11 cellular contexts compared by ENCODE assay signal in the genomic region with DNA sequence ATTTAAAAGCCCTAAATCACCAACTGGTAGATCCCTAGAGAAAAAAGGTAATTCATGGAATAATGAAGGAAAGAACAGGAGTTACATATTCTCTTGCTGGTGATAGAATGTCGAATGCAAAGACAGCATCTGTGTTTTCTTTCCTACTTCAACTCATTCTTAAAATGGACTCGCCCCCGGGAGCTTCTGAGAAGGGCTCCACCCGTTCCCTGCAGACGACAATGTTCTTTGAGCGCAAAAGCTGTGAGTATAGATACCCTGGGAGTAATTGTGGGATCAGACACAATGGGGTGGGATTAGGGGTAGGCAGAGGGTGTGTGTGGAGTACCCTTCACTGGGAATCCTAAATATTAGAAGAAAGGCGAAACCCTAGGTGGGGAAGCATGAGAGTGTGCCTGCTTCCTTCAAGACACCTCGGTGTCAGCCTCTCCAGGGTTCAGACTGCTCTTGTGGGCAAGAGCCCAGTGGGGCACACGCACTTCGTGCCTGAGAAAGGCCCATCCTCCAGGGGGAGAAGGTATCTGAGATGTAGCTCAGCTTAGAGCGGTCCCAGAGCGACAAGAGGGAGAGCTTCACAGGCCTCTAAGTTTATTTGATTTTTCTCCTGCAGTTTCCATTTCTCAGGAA.
DNase-seq lines count a peak whose midpoint lies in the region; ATAC-seq and TF ChIP-seq lines count a peak whose summit lies in the region.
"Had no signal": no experiment of that assay in that cellular context is flagged by ENCODE, and none has a peak within 500 bp of the region (broad histone marks: within the 10 kb centered on the region; RNA-seq: fewer than 3 reads in every experiment).

No MANE protein-coding gene starts in this region.

- peaks cover 64% of the 10 kb centered on the region for H3K27me3 Mint-ChIP-seq in stimulated activated naive CD8-positive, alpha-beta T cell treated with anti-CD3 and anti-CD28 coated beads, Interleukin-15, Interleukin-2, amounts not matched to agents 100 ng/mL and 50 ng/mL, for 24 hours
- peaks cover 51% of the 10 kb centered on the region for H3K27me3 Mint-ChIP-seq in activated naive CD8-positive, alpha-beta T cell

- H3K36me3 Mint-ChIP-seq in stimulated activated naive CD8-positive, alpha-beta T cell treated with anti-CD3 and anti-CD28 coated beads, Interleukin-15, Interleukin-2, amounts not matched to agents 100 ng/mL and 50 ng/mL, for 24 hours (ENCODE audit: low read depth) = no peaks in the 10 kb centered on the region
- H3K36me3 Mint-ChIP-seq in activated naive CD8-positive, alpha-beta T cell = no peaks in the 10 kb centered on the region

- H3K4me3 ChIP-seq in iPS-15b (ENCODE audit: low read depth, low read length) (peak overlapping the region; percentile 66), esophagus muscularis mucosa (no peak overlapping the region), prostate gland (no peak overlapping the region)
- H3K4me3 ChIP-seq in effector memory CD4-positive, alpha-beta T cell (ENCODE audit: insufficient read depth, low read depth, low read length, poor library complexity, severe bottlenecking) = no peak overlapping the region

- peaks cover 30% of the 10 kb centered on the region for H3K4me1 Mint-ChIP-seq in stimulated activated naive CD8-positive, alpha-beta T cell treated with anti-CD3 and anti-CD28 coated beads, Interleukin-15, Interleukin-2, amounts not matched to agents 100 ng/mL and 50 ng/mL, for 24 hours (ENCODE audit: low read depth)
- peaks cover 28% of the 10 kb centered on the region for H3K4me1 Mint-ChIP-seq in activated naive CD8-positive, alpha-beta T cell (ENCODE audit: low read depth)

- peaks cover 10% of the 10 kb centered on the region for H3K4me1 ChIP-seq in iPS-15b (ENCODE audit: control insufficient read depth, insufficient read depth, low read length)
- peaks cover 24% of the 10 kb centered on the region for H3K4me1 ChIP-seq in effector memory CD4-positive, alpha-beta T cell (ENCODE audit: control insufficient read depth, insufficient read depth, low read length, poor library complexity, severe bottlenecking)
- H3K4me1 ChIP-seq in esophagus muscularis mucosa = peaks cover 18 to 31% (median 26%) of the 10 kb centered on the region in 4 donors
- H3K4me1 ChIP-seq in prostate gland (replicated peaks) = peaks cover 2% of the 10 kb centered on the region
- H3K4me1 ChIP-seq: Caco-2 had no signal

- no peak overlapping the region for H3K27ac Mint-ChIP-seq in stimulated activated naive CD8-positive, alpha-beta T cell treated with anti-CD3 and anti-CD28 coated beads, Interleukin-15, Interleukin-2, amounts not matched to agents 100 ng/mL and 50 ng/mL, for 24 hours
- no peak overlapping the region for H3K27ac Mint-ChIP-seq in activated naive CD8-positive, alpha-beta T cell

- H3K27me3 ChIP-seq in iPS-15b (ENCODE audit: control insufficient read depth, insufficient read depth, low read length) (peaks cover 72% of the 10 kb centered on the region), esophagus muscularis mucosa (peaks cover under 1 to 65% (median 37%) of the 10 kb centered on the region in 4 donors), prostate gland (replicated peaks; ENCODE audit: insufficient read depth) (peaks cover 19% of the 10 kb centered on the region)
- H3K27me3 ChIP-seq in effector memory CD4-positive, alpha-beta T cell (replicated peaks; ENCODE audit: control insufficient read depth, insufficient read depth, low read length, poor library complexity, severe bottlenecking) = peaks cover 48% of the 10 kb centered on the region

- DNase-seq in stimulated activated naive CD8-positive, alpha-beta T cell treated with anti-CD3 and anti-CD28 coated beads, Interleukin-15, Interleukin-2, amounts not matched to agents 100 U/mL and 50 U/mL, for 24 hours = no peak
- no peak for DNase-seq in C1 segment of cervical spinal cord (lab: John Stamatoyannopoulos, UW)
- DNase-seq in effector memory CD4-positive, alpha-beta T cell = no peak
- DNase-seq in esophagus muscularis mucosa (ENCODE audit: extremely low spot score) = no peak
- no peak for DNase-seq in prostate gland (ENCODE audit: low spot score)
- DNase-seq: Caco-2, MV-4-11 had no signal

- H3K9me3 ChIP-seq in iPS-15b (ENCODE audit: control insufficient read depth, insufficient read depth, low read length) = no peaks in the 10 kb centered on the region
- no peaks in the 10 kb centered on the region for H3K9me3 ChIP-seq in effector memory CD4-positive, alpha-beta T cell (ENCODE audit: control insufficient read depth, low read length)
- no peaks in the 10 kb centered on the region for H3K9me3 ChIP-seq in esophagus muscularis mucosa
- H3K9me3 ChIP-seq in prostate gland = no peaks in the 10 kb centered on the region
- H3K9me3 ChIP-seq: Caco-2 had no signal

- H3K9me3 Mint-ChIP-seq in stimulated activated naive CD8-positive, alpha-beta T cell treated with anti-CD3 and anti-CD28 coated beads, Interleukin-15, Interleukin-2, amounts not matched to agents 100 ng/mL and 50 ng/mL, for 24 hours = no peaks in the 10 kb centered on the region
- H3K9me3 Mint-ChIP-seq in activated naive CD8-positive, alpha-beta T cell (ENCODE audit: low read depth) = no peaks in the 10 kb centered on the region

- no peak overlapping the region for H3K9ac ChIP-seq in iPS-15b (ENCODE audit: low read depth, low read length)

- TF ChIP-seq POLR2A in esophagus muscularis mucosa (IDR thresholded peaks at IDR 0.05; ENCODE audit: low read depth) (no peak), prostate gland (IDR thresholded peaks at IDR 0.05) (no peak)

- TF ChIP-seq EP300 in esophagus muscularis mucosa (IDR thresholded peaks at IDR 0.05) = no peak

- peak overlapping the region; percentile 59 for H3K4me3 Mint-ChIP-seq in stimulated activated naive CD8-positive, alpha-beta T cell treated with anti-CD3 and anti-CD28 coated beads, Interleukin-15, Interleukin-2, amounts not matched to agents 100 ng/mL and 50 ng/mL, for 24 hours
- peak overlapping the region; percentile 79 for H3K4me3 Mint-ChIP-seq in activated naive CD8-positive, alpha-beta T cell

- H3K27ac ChIP-seq in effector memory CD4-positive, alpha-beta T cell (ENCODE audit: insufficient read depth, low read length, poor library complexity, severe bottlenecking) = no peak overlapping the region
- no peak overlapping the region for H3K27ac ChIP-seq in esophagus muscularis mucosa (replicated peaks in 1 of 4)
- H3K27ac ChIP-seq in prostate gland = no peak overlapping the region
- H3K27ac ChIP-seq: HL-60 had no signal

- intact Hi-C loops in esophagus muscularis mucosa (cut with DNase I) = no loop called here
- intact Hi-C loops in prostate gland (cut with DNase I) = no loop called here

- ATAC-seq in stimulated activated naive CD8-positive, alpha-beta T cell treated with anti-CD3 and anti-CD28 coated beads, Interleukin-15, Interleukin-2, amounts not matched to agents 100 U/mL and 50 U/mL, for 24 hours = no peak

- TF ChIP-seq CTCF in esophagus muscularis mucosa (IDR thresholded peaks at IDR 0.05) (no peak), prostate gland (IDR thresholded peaks at IDR 0.05) (no peak)

- WGBS in esophagus muscularis mucosa = 35% methylated on average over 12 of the region's 12 CpGs
- 34% methylated on average over 12 of the region's 12 CpGs for WGBS in prostate gland

- H3K36me3 ChIP-seq in iPS-15b (ENCODE audit: control insufficient read depth, insufficient read depth, low read length) (no peaks in the 10 kb centered on the region), esophagus muscularis mucosa (no peaks in the 10 kb centered on the region), prostate gland (no peaks in the 10 kb centered on the region)
- H3K36me3 ChIP-seq in effector memory CD4-positive, alpha-beta T cell (ENCODE audit: control insufficient read depth, insufficient read depth, low read length) = no peaks in the 10 kb centered on the region
